In the genomic region with DNA sequence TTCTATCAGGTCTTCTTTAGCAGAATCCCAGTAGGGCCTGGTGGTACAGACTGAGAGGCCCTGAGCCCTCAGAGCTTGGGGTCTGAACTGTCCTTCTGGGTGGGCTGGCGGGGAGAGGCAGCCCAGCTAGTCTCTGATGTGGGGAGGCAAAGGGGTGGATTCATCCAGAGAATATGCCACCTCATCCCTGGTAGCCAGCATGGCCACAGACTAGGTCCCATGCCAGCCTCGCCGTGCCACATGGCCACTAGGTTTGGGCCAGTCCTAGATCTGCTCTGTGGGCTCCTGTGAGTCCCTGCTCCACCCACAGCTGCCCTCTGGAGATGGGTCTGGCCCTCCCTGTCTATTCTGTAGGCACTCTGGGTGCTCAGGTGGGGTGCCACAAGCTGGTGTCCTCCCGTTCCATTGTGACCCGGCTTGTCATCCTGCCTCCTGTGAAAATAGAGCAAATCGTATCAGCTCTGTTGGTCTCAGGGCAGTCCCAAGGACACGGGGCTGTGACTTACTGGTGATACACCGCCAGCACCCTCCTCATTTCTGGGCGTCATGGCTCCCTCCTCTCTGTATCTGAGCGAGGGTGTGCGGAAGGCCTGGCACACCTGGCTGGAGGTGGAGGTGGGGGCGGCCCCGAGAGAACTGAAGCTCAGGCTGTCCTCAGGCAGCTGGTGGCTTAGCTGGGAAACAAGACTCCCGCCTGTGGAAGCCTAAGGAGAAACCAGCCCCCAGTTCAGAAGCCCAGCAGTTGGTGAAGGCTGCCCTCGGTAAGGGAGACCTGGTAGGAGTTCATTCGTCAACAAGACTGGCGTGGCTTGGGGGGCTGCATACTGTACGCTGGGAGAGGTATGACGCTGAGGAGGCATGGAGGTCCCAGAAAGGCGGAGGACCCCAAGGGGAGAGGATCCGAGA, we compare ENCODE assay signal across 17 cellular contexts. TPM values are rescaled to one million over a fixed set of nuclear protein-coding genes. Genes with fewer than 3 reads are reported as not detected.
DNase-seq lines count a peak whose midpoint lies in the region; ATAC-seq, FAIRE-seq and TF ChIP-seq lines count a peak whose summit lies in the region.
"Had no signal": no experiment of that assay in that cellular context is flagged by ENCODE, and none has a peak within 500 bp of the region (broad histone marks: within the 10 kb centered on the region; RNA-seq: fewer than 3 reads in every experiment).

No MANE protein-coding gene starts in this region.

- H3K4me3 ChIP-seq in Caco-2 (ENCODE audit: low read depth, low read length) (no peak overlapping the region), ascending aorta (no peak overlapping the region), keratinocyte (ENCODE audit: control insufficient read depth in 2 of 3, extremely low read depth in 1 of 3, insufficient read depth in 2 of 3, low read depth in 1 of 3, low read length in 3 of 3) (no peak overlapping the region), gastrocnemius medialis (no peak overlapping the region)

- H3K9ac ChIP-seq in keratinocyte (ENCODE audit: control insufficient read depth, extremely low read depth, insufficient read depth, low read length) = no peak overlapping the region

- DNase-seq in Caco-2 (no peak), ascending aorta (ENCODE audit: low spot score in 2 of 2) (no peak), keratinocyte (ENCODE audit: low read depth, low spot score) (no peak), gastrocnemius medialis (no peak), hippocampal formation (lab: John Stamatoyannopoulos, UW) (no peak), HPDE6-E6E7 (ENCODE audit: extremely low spot score) (no peak), AG20443 (ENCODE audit: low spot score) (no peak)
- DNase-seq: activated CD4-positive, alpha-beta memory T cell treated with anti-CD3 and anti-CD28 coated beads for 36 hours; activated effector memory CD4-positive, alpha-beta T cell treated with anti-CD3 and anti-CD28 coated beads, Interleukin-2, amount 50 U/mL, for 16 hours; BE2C; cerebellar nuclear complex; H7; NCI-H1048; stimulated activated CD4-positive, alpha-beta T cell treated with anti-CD3 and anti-CD28 coated beads, Interleukin-2, amount 100 ng/mL, for 24 hours; T-helper 9 cell had no signal

- ATAC-seq in gastrocnemius medialis (no peak), HG02798 (IDR thresholded peaks at IDR 0.05; ENCODE audit: poor library complexity, unreplicated experiment) (no peak)

- H3K9me1 ChIP-seq in keratinocyte (ENCODE audit: control insufficient read depth, extremely low read depth, insufficient read depth, low read length) = no peaks in the 10 kb centered on the region

- POLR2A ChIA-PET in Caco-2 (lab: Charles Lee) = interaction anchor here (0.6 to 1.4 kb wide), 4 partner anchors 16 to 1333 kb away, joined by 3 to 10 read pairs (median 4); no protein-coding TSS in a partner anchor

- H3K36me3 ChIP-seq in Caco-2 (ENCODE audit: control insufficient read depth, insufficient read depth, low read length) = no peaks in the 10 kb centered on the region
- no peaks in the 10 kb centered on the region for H3K36me3 ChIP-seq in ascending aorta
- H3K36me3 ChIP-seq in keratinocyte (ENCODE audit: control insufficient read depth in 2 of 2, extremely low read depth in 1 of 2, insufficient read depth in 2 of 2, low read length in 2 of 2) = no peaks in the 10 kb centered on the region
- H3K36me3 ChIP-seq in gastrocnemius medialis = no peaks in the 10 kb centered on the region

- dilution Hi-C loops in keratinocyte (cut with MboI; ENCODE audit: extremely low pct_ligation_motif_present, low sequenced_read_pairs) = no loop called here

- in situ Hi-C loops in gastrocnemius medialis (cut with MboI; ENCODE audit: low sequenced_read_pairs in 4 of 4) = no loop called here

- H3K27me3 ChIP-seq in Caco-2 (replicated peaks; ENCODE audit: control insufficient read depth, insufficient read depth, low read length) = no peaks in the 10 kb centered on the region
- no peaks in the 10 kb centered on the region for H3K27me3 ChIP-seq in ascending aorta
- no peaks in the 10 kb centered on the region for H3K27me3 ChIP-seq in keratinocyte (ENCODE audit: control insufficient read depth, extremely low read depth, insufficient read depth, low read length)
- no peaks in the 10 kb centered on the region for H3K27me3 ChIP-seq in gastrocnemius medialis
- H3K27me3 ChIP-seq: BE2C had no signal

- H3K36me3 Mint-ChIP-seq in Caco-2 (ENCODE audit: insufficient read depth, unreplicated experiment) = peaks cover 4% of the 10 kb centered on the region
- H3K36me3 Mint-ChIP-seq: activated CD4-positive, alpha-beta memory T cell treated with anti-CD3 and anti-CD28 coated beads for 36 hours had no signal

- no peaks in the 10 kb centered on the region for H4K20me1 ChIP-seq in keratinocyte (ENCODE audit: control insufficient read depth, extremely low read depth, insufficient read depth, low read length)

- peaks cover 40% of the 10 kb centered on the region for H3K4me1 Mint-ChIP-seq in Caco-2 (ENCODE audit: low read depth, unreplicated experiment)

- peak overlapping the region; percentile 52 for H3K4me3 Mint-ChIP-seq in Caco-2 (ENCODE audit: unreplicated experiment)
- H3K4me3 Mint-ChIP-seq: activated CD4-positive, alpha-beta memory T cell treated with anti-CD3 and anti-CD28 coated beads for 36 hours had no signal

- CTCF ChIA-PET in Caco-2 (lab: Charles Lee) = interaction anchor here (0.6 to 3.9 kb wide), 5 partner anchors 9 to 436 kb away, joined by 5 to 36 read pairs (median 7); no protein-coding TSS in a partner anchor

- H3K79me2 ChIP-seq in keratinocyte (ENCODE audit: control insufficient read depth, insufficient read depth, low read length) = no peaks in the 10 kb centered on the region

- H3K9me3 Mint-ChIP-seq in Caco-2 (ENCODE audit: unreplicated experiment) = no peaks in the 10 kb centered on the region
- H3K9me3 Mint-ChIP-seq: activated CD4-positive, alpha-beta memory T cell treated with anti-CD3 and anti-CD28 coated beads for 36 hours had no signal

- H3K9me3 ChIP-seq in Caco-2 = no peaks in the 10 kb centered on the region
- no peaks in the 10 kb centered on the region for H3K9me3 ChIP-seq in ascending aorta
- H3K9me3 ChIP-seq in keratinocyte (ENCODE audit: control insufficient read depth, low read depth, low read length) = no peaks in the 10 kb centered on the region
- H3K9me3 ChIP-seq in gastrocnemius medialis = no peaks in the 10 kb centered on the region
- H3K9me3 ChIP-seq: BE2C had no signal

- H3K27ac Mint-ChIP-seq in Caco-2 (ENCODE audit: unreplicated experiment) = peak overlapping the region; percentile 90
- H3K27ac Mint-ChIP-seq: activated CD4-positive, alpha-beta memory T cell treated with anti-CD3 and anti-CD28 coated beads for 36 hours had no signal

- FAIRE-seq in keratinocyte (lab: Jason Lieb, UNC) = no peak
- FAIRE-seq: GM12891 had no signal

- TF ChIP-seq CTCF in Caco-2 (IDR thresholded peaks at IDR 0.05; ENCODE audit: insufficient read depth in 1 of 2, low read depth in 1 of 2, low read length in 1 of 2, severe bottlenecking in 1 of 2, unreplicated experiment in 1 of 2) (no peak), ascending aorta (IDR thresholded peaks at IDR 0.05) (no peak), keratinocyte (optimal IDR thresholded peaks at IDR 0.05 in 1 of 3, IDR thresholded peaks at IDR 0.05 in 1 of 3, conservative IDR thresholded peaks at IDR 0.05 in 1 of 3; ENCODE audit: extremely low read depth in 1 of 3, insufficient read depth in 2 of 3, low read length in 3 of 3) (no peak), gastrocnemius medialis (IDR thresholded peaks at IDR 0.05 in 4 of 5, conservative IDR thresholded peaks at IDR 0.05 in 1 of 5) (no peak)

- H3K4me1 ChIP-seq in Caco-2 (peaks cover 61% of the 10 kb centered on the region), ascending aorta (peaks cover 12 to 27% of the 10 kb centered on the region in 2 donors), keratinocyte (ENCODE audit: control insufficient read depth, extremely low read depth, insufficient read depth, low read length) (peaks cover 49% of the 10 kb centered on the region), gastrocnemius medialis (peaks cover 26 to 47% of the 10 kb centered on the region in 2 donors)

- H3K27ac ChIP-seq in ascending aorta (peak overlapping the region; percentile 20 to 36), keratinocyte (ENCODE audit: control insufficient read depth, insufficient read depth, low read length) (peak overlapping the region; percentile 82), gastrocnemius medialis (peak overlapping the region in 3 of 4 donors; percentile 10 to 21 (median 14))

- no peaks in the 10 kb centered on the region for H3K27me3 Mint-ChIP-seq in Caco-2 (ENCODE audit: insufficient read depth, unreplicated experiment)

- no peak for TF ChIP-seq POLR2A in gastrocnemius medialis (IDR thresholded peaks at IDR 0.05)

- no peak overlapping the region for H2AFZ ChIP-seq in keratinocyte (ENCODE audit: control insufficient read depth, low read length)

- intact Hi-C loops in Caco-2 (cut with micrococcal nuclease; ENCODE audit: unreplicated experiment) (loop anchor here (1.0 to 2.0 kb wide), 3 partner anchors 15 to 33 kb away; partner anchors contain the start of gene UNC5B), ascending aorta (cut with DNase I) (no loop called here), gastrocnemius medialis (cut with DNase I; ENCODE audit: low total_unique reads) (no loop called here)

- BruUV-seq in Caco-2 (replicated peaks; lab: Mats Ljungman, UMichigan) = no TSS peak

- peak overlapping the region; percentile 80 for H3K4me2 ChIP-seq in keratinocyte (ENCODE audit: control insufficient read depth, extremely low read depth, insufficient read depth, low read depth, low read length)

RNA-seq across cellular contexts. Expression of gene UNC5B, which starts 33.3 kb away (rescaled TPM):
- total RNA-seq in Caco-2 (2022) (16.2 and 22.4 TPM in 2 replicates), ascending aorta (42.4 TPM), gastrocnemius medialis (1 to 10 TPM in 2 of 4 donors, under 1 TPM in 2; 0.65 to 1.2 (median 0.90) TPM)
- 0.96 to 3.1 TPM (median 1.1 TPM) in 3 replicates for polyA plus RNA-seq in keratinocyte
- polyA plus RNA-seq in keratinocyte (2011; ENCODE audit: low read depth) = 10.8 TPM
- polyA plus RNA-seq in keratinocyte (2011; cell fraction: cytosol; rRNA removed) = 0.84 and 0.92 TPM in 2 replicates
- 5.1 and 6.0 TPM in 2 replicates for polyA plus RNA-seq in keratinocyte (2011; cell fraction: nucleus; rRNA removed)
- 1.2 and 23.9 TPM in 2 replicates for polyA plus RNA-seq in keratinocyte (2012; ENCODE audit: low replicate concordance)
- 2.4 to 5.0 TPM (median 3.4 TPM) in 3 replicates for polyA minus RNA-seq in keratinocyte
- 2.9 TPM for polyA minus RNA-seq in keratinocyte (2011; cell fraction: cytosol; rRNA and poly(A)+ RNA removed)
- 6.2 and 7.8 TPM in 2 replicates for polyA minus RNA-seq in keratinocyte (2011; cell fraction: nucleus; rRNA and poly(A)+ RNA removed)

Comparison
In these comparisons a context has a peak if more than half of its experiments do, and no peak if none do; other contexts are left out.
1. H3K27ac ChIP-seq: peak in every context shown above with its lines; median percentile 82 in keratinocyte; 28 in ascending aorta; 14 in gastrocnemius medialis.